12 cellular contexts compared by ENCODE assay signal in genomic region chr7:100214356-100214755, GRCh38. TPM values are rescaled to one million over a fixed set of nuclear protein-coding genes. Genes with fewer than 3 reads are reported as not detected.
DNase-seq lines count a peak whose midpoint lies in the region; ATAC-seq, FAIRE-seq and TF ChIP-seq lines count a peak whose summit lies in the region.
"Not testable (repeated sequence)": the region's sequence is repeated elsewhere in the genome, so short reads cannot be mapped to it uniquely, and the experiment has no call there.
"Had no signal": no experiment of that assay in that cellular context is flagged by ENCODE, and none has a peak within 500 bp of the region (broad histone marks: within the 10 kb centered on the region; RNA-seq: fewer than 3 reads in every experiment).

No MANE protein-coding gene starts in this region.

- H3K36me3 ChIP-seq in CD4-positive, alpha-beta memory T cell (ENCODE audit: insufficient read depth, low read length); OCI-LY7 (ENCODE audit: insufficient read depth, low read length); GM12878 (ENCODE audit: control insufficient read depth in 2 of 2, insufficient read depth in 2 of 2, low read length in 1 of 2); mucosa of descending colon (ENCODE audit: low read depth): not testable (repeated sequence)

- TF ChIP-seq CTCF in OCI-LY7 (conservative IDR thresholded peaks at IDR 0.05; ENCODE audit: low read length) (peak; percentile 53), GM12878 (IDR thresholded peaks at IDR 0.05 in 2 of 3, conservative IDR thresholded peaks at IDR 0.05 in 1 of 3; ENCODE audit: control insufficient read depth in 2 of 3, extremely low read depth in 1 of 3, insufficient read depth in 1 of 3, low read depth in 3 of 3, low read length in 3 of 3) (peak in 1 of 3 experiments; percentile 8; a peak in 1 of 6 replicates)
- TF ChIP-seq CTCF in mucosa of descending colon (IDR thresholded peaks at IDR 0.05) = not testable (repeated sequence)

- not testable (repeated sequence) for H3K9me2 ChIP-seq in OCI-LY7 (ENCODE audit: insufficient read depth, low read length)

- POLR2A ChIA-PET in CD4-positive, alpha-beta memory T cell (lab: Charles Lee; ENCODE audit: partially characterized antibody); OCI-LY7 (lab: Charles Lee); activated CD4-positive, alpha-beta T cell treated with anti-CD3 and anti-CD28 coated beads, Interleukin-2, amount 10 ng/mL, durations not matched to agents 7 days and 5 days (lab: Charles Lee): not testable (repeated sequence)
- POLR2A ChIA-PET in GM12878 (lab: Charles Lee) = interaction anchor here (1.4 to 8.3 kb wide), 2 partner anchors 14 to 24 kb away, joined by 4 to 86 read pairs; no protein-coding TSS in a partner anchor

- peak overlapping the region; percentile 26; the same call in 1 of the 2 replicates for H3K4me2 ChIP-seq in OCI-LY7 (ENCODE audit: low read length)
- H3K4me2 ChIP-seq in GM12878 (ENCODE audit: control insufficient read depth, insufficient read depth) = not testable (repeated sequence)

- TF ChIP-seq RAD21 in GM12878 (IDR thresholded peaks at IDR 0.05; ENCODE audit: insufficient read depth, low read depth, low read length) = 0 out of 2 replicates have a peak, but pooled peaks have one; percentile 6

- peaks cover 42 to 67% (median 51%) of the 10 kb centered on the region in 4 donors for H3K4me1 Mint-ChIP-seq in CD4-positive, alpha-beta memory T cell
- peaks cover 79% of the 10 kb centered on the region for H3K4me1 Mint-ChIP-seq in activated CD4-positive, alpha-beta T cell treated with anti-CD3 and anti-CD28 coated beads, Interleukin-2, amount 10 ng/mL, durations not matched to agents 7 days and 5 days
- peaks cover 83% of the 10 kb centered on the region for H3K4me1 Mint-ChIP-seq in stimulated activated naive CD8-positive, alpha-beta T cell treated with anti-CD3 and anti-CD28 coated beads, Interleukin-15, Interleukin-2, amounts not matched to agents 100 ng/mL and 50 ng/mL, for 24 hours (ENCODE audit: low read depth)

- not testable (repeated sequence) for DNase-seq in CD4-positive, alpha-beta memory T cell; activated CD4-positive, alpha-beta T cell treated with anti-CD3 and anti-CD28 coated beads, Interleukin-2, amount 10 ng/mL, durations not matched to agents 7 days and 5 days; GM12878 (ENCODE audit: low read depth, low spot score)
- peak; percentile 71 for DNase-seq in OCI-LY7 (ENCODE audit: low spot score)
- DNase-seq in mucosa of descending colon = peak in 2 of 3 donors; percentile 64 to 71

- not testable (repeated sequence) for H3K9ac ChIP-seq in GM12878 (ENCODE audit: control insufficient read depth, insufficient read depth, low read length)

- not testable (repeated sequence) for H3K9me3 Mint-ChIP-seq in CD4-positive, alpha-beta memory T cell; activated CD4-positive, alpha-beta T cell treated with anti-CD3 and anti-CD28 coated beads, Interleukin-2, amount 10 ng/mL, durations not matched to agents 7 days and 5 days; stimulated activated naive CD8-positive, alpha-beta T cell treated with anti-CD3 and anti-CD28 coated beads, Interleukin-15, Interleukin-2, amounts not matched to agents 100 ng/mL and 50 ng/mL, for 24 hours

- H4K20me1 ChIP-seq in OCI-LY7 (ENCODE audit: insufficient read depth, low read length); GM12878 (ENCODE audit: control insufficient read depth, insufficient read depth): not testable (repeated sequence)

- not testable (repeated sequence) for H3K36me3 Mint-ChIP-seq in CD4-positive, alpha-beta memory T cell; stimulated activated naive CD8-positive, alpha-beta T cell treated with anti-CD3 and anti-CD28 coated beads, Interleukin-15, Interleukin-2, amounts not matched to agents 100 ng/mL and 50 ng/mL, for 24 hours (ENCODE audit: low read depth)
- peaks cover 23% of the 10 kb centered on the region for H3K36me3 Mint-ChIP-seq in activated CD4-positive, alpha-beta T cell treated with anti-CD3 and anti-CD28 coated beads, Interleukin-2, amount 10 ng/mL, durations not matched to agents 7 days and 5 days (ENCODE audit: low read depth)

- not testable (repeated sequence) for H3K4me3 ChIP-seq in CD4-positive, alpha-beta memory T cell (ENCODE audit: low read length in 2 of 2); OCI-LY7 (ENCODE audit: low read depth, low read length, poor library complexity, severe bottlenecking); GM12878; mucosa of descending colon

- not testable (repeated sequence) for H3K27ac ChIP-seq in CD4-positive, alpha-beta memory T cell (ENCODE audit: low read depth, low read length)
- H3K27ac ChIP-seq in OCI-LY7 (ENCODE audit: low read depth, low read length, poor library complexity, severe bottlenecking) (peak overlapping the region; percentile 96), GM12878 (ENCODE audit: control insufficient read depth, insufficient read depth) (peak overlapping the region; percentile 37; the same call in 1 of the 2 replicates)

- CTCF ChIA-PET in CD4-positive, alpha-beta memory T cell (lab: Charles Lee; ENCODE audit: partially characterized antibody); OCI-LY7 (lab: Charles Lee; ENCODE audit: unreplicated experiment); activated CD4-positive, alpha-beta T cell treated with anti-CD3 and anti-CD28 coated beads, Interleukin-2, amount 10 ng/mL, durations not matched to agents 7 days and 5 days (lab: Charles Lee): not testable (repeated sequence)
- CTCF ChIA-PET in GM12878 (lab: Yijun Ruan, JAX) = interaction anchor here (1.0 to 8.3 kb wide), 4 partner anchors 12 to 25 kb away, joined by 3 to 113 read pairs (median 32); no protein-coding TSS in a partner anchor

- not testable (repeated sequence) for H3K27me3 ChIP-seq in CD4-positive, alpha-beta memory T cell (ENCODE audit: insufficient read depth, low read length); GM12878 (replicated peaks in 1 of 2; ENCODE audit: control insufficient read depth in 2 of 2, insufficient read depth in 2 of 2, low read length in 1 of 2)

- H2AFZ ChIP-seq in OCI-LY7 (ENCODE audit: low read length); GM12878 (ENCODE audit: control insufficient read depth, low read depth, low read length): not testable (repeated sequence)

- not testable (repeated sequence) for FAIRE-seq in GM12878 (lab: Jason Lieb, UNC)

- TF ChIP-seq EP300 in GM12878 (IDR thresholded peaks at IDR 0.05; ENCODE audit: borderline replicate concordance in 1 of 2, control insufficient read depth in 1 of 2, low read depth in 2 of 2, low read length in 2 of 2) = not testable (repeated sequence)

- not testable (repeated sequence) for H3K4me3 Mint-ChIP-seq in CD4-positive, alpha-beta memory T cell; activated CD4-positive, alpha-beta T cell treated with anti-CD3 and anti-CD28 coated beads, Interleukin-2, amount 10 ng/mL, durations not matched to agents 7 days and 5 days; stimulated activated naive CD8-positive, alpha-beta T cell treated with anti-CD3 and anti-CD28 coated beads, Interleukin-15, Interleukin-2, amounts not matched to agents 100 ng/mL and 50 ng/mL, for 24 hours

- WGBS in GM12878 (ENCODE audit: insufficient coverage, insufficient replicate concordance, low lambda C conversion rate, missing lambda C conversion rate) = 61% methylated on average over 5 of the region's 5 CpGs

- RAD21 ChIA-PET in GM12878 (lab: Charles Lee; ENCODE audit: unreplicated experiment) = interaction anchor here (1.0 to 5.8 kb wide), 5 partner anchors 14 to 82 kb away, joined by 3 to 49 read pairs (median 5); no protein-coding TSS in a partner anchor

- not testable (repeated sequence) for H3K79me2 ChIP-seq in OCI-LY7 (ENCODE audit: insufficient read depth, low read depth, low read length)
- peaks cover 19% of the 10 kb centered on the region for H3K79me2 ChIP-seq in GM12878 (ENCODE audit: control insufficient read depth, insufficient read depth, low read length)

- H3K4me1 ChIP-seq in CD4-positive, alpha-beta memory T cell (ENCODE audit: insufficient read depth, low read length) = peaks cover 44% of the 10 kb centered on the region
- peaks cover 89% of the 10 kb centered on the region for H3K4me1 ChIP-seq in OCI-LY7 (ENCODE audit: insufficient read depth, low read length, poor library complexity, severe bottlenecking)
- H3K4me1 ChIP-seq in GM12878 (ENCODE audit: control insufficient read depth, insufficient read depth, low read length) = peaks cover 75% of the 10 kb centered on the region
- H3K4me1 ChIP-seq in mucosa of descending colon (ENCODE audit: low read depth) = peaks cover 14% of the 10 kb centered on the region

- SMC1A ChIA-PET in GM12878 (lab: Charles Lee; ENCODE audit: uncharacterized antibody, unreplicated experiment) = interaction anchor here (2.1 to 14.7 kb wide), 2 partner anchors 25 to 82 kb away, joined by 5 to 140 read pairs; no protein-coding TSS in a partner anchor

- in situ Hi-C loops in GM12878 (cut with MboI) = not testable (repeated sequence)

- TF ChIP-seq POLR2A in GM12878 (IDR thresholded peaks at IDR 0.05; ENCODE audit: low read depth, low read length) = not testable (repeated sequence)

- ATAC-seq in GM12878 = peak; percentile 14
- ATAC-seq in mucosa of descending colon = peak; percentile 86

- intact Hi-C loops in CD4-positive, alpha-beta memory T cell (cut with micrococcal nuclease) = loop anchor here (5.0 kb wide), 1 partner anchor 37 kb away; the partner anchor contains the start of genes GPC2 and STAG3
- intact Hi-C loops in OCI-LY7 (cut with micrococcal nuclease; ENCODE audit: unreplicated experiment); GM12878 (cut with micrococcal nuclease; ENCODE audit: unreplicated experiment): not testable (repeated sequence)
- intact Hi-C loops in mucosa of descending colon (cut with DNase I, micrococcal nuclease) = loop anchor here (5.0 to 10.0 kb wide), 2 partner anchors 80 to 82 kb away; no protein-coding TSS in a partner anchor

- not testable (repeated sequence) for H3K9me3 ChIP-seq in CD4-positive, alpha-beta memory T cell (ENCODE audit: control insufficient read depth in 1 of 2, low read length in 2 of 2); OCI-LY7 (ENCODE audit: low read length); GM12878 (replicated peaks; ENCODE audit: control insufficient read depth, insufficient read depth, low read length); mucosa of descending colon

- H3K27me3 Mint-ChIP-seq in CD4-positive, alpha-beta memory T cell; activated CD4-positive, alpha-beta T cell treated with anti-CD3 and anti-CD28 coated beads, Interleukin-2, amount 10 ng/mL, durations not matched to agents 7 days and 5 days; stimulated activated naive CD8-positive, alpha-beta T cell treated with anti-CD3 and anti-CD28 coated beads, Interleukin-15, Interleukin-2, amounts not matched to agents 100 ng/mL and 50 ng/mL, for 24 hours: not testable (repeated sequence)

- peak overlapping the region in 6 of 7 donors; percentile 35 to 88 (median 64) for H3K27ac Mint-ChIP-seq in CD4-positive, alpha-beta memory T cell
- peak overlapping the region; percentile 71 for H3K27ac Mint-ChIP-seq in activated CD4-positive, alpha-beta T cell treated with anti-CD3 and anti-CD28 coated beads, Interleukin-2, amount 10 ng/mL, durations not matched to agents 7 days and 5 days
- peak overlapping the region; percentile 38 for H3K27ac Mint-ChIP-seq in stimulated activated naive CD8-positive, alpha-beta T cell treated with anti-CD3 and anti-CD28 coated beads, Interleukin-15, Interleukin-2, amounts not matched to agents 100 ng/mL and 50 ng/mL, for 24 hours

- BruUV-seq in OCI-LY7 (replicated peaks; lab: Mats Ljungman, UMichigan); GM12878 (replicated peaks; lab: Mats Ljungman, UMichigan): not testable (repeated sequence)

RNA-seq across cellular contexts. Expression of gene PVRIG, which starts 5.4 kb away (rescaled TPM):
- 10 to 100 TPM; 77.4 to 85.2 TPM for total RNA-seq in CD4-positive, alpha-beta memory T cell
- 10 to 100 TPM; 68.2 to 87.3 TPM for polyA plus RNA-seq in CD4-positive, alpha-beta memory T cell
- total RNA-seq in OCI-LY7 (2014; rRNA removed; shearing (Covaris generic)) = 61.5 and 83.3 TPM in 2 replicates
- total RNA-seq in OCI-LY7 (2022) (86.6 and 99.4 TPM in 2 replicates), GM12878 (2014; rRNA removed) (25.6 and 29.8 TPM in 2 replicates), GM12878 (2014; rRNA removed; fragmentation: Illumina TruSeq; extraction: Trizol) (5.2 and 7.7 TPM in 2 replicates), GM12878 (2021) (27.4 and 27.7 TPM in 2 replicates), mucosa of descending colon (1 to 10 TPM in 1 of 3 donors, under 1 TPM in 1, not detected in 1; 0.76 to 1.4 TPM)
- 10 to 100 TPM; 61.2 to 66.6 TPM for total RNA-seq in activated CD4-positive, alpha-beta T cell treated with anti-CD3 and anti-CD28 coated beads, Interleukin-2, amount 10 ng/mL, durations not matched to agents 7 days and 5 days
- total RNA-seq in GM12878 (2013; cell fraction: nucleolus; rRNA removed) = 20.3 and 21.7 TPM in 2 replicates
- polyA plus RNA-seq in GM12878 (2011; ENCODE audit: low read depth) = 3.7 TPM
- polyA plus RNA-seq in GM12878 (2011; rRNA removed) (3.1 and 8.4 TPM in 2 replicates), GM12878 (2014; fragmentation: Illumina TruSeq; extraction: Trizol) (0.38 and 3.9 TPM in 2 replicates), GM12878 (2014; fragmentation: Nextera tagmentation; extraction: Ambion mirVana) (1 to 10 TPM; 1.3 to 3.6 TPM), GM12878 (2014; rRNA removed) (39.4 and 41.4 TPM in 2 replicates), GM12878 (2016; fragmentation: Nextera tagmentation; extraction: Ambion mirVana) (10 to 100 TPM; 43.9 to 44.0 TPM)
- polyA plus RNA-seq in GM12878 (2011; cell fraction: cytosol; rRNA removed) = 14.7 and 23.1 TPM in 2 replicates
- polyA plus RNA-seq in GM12878 (2011; cell fraction: nucleus; rRNA removed) = 21.8 and 23.1 TPM in 2 replicates
- polyA plus RNA-seq in GM12878 (2012) = 13.9 and 14.6 TPM in 2 replicates
- polyA minus RNA-seq in GM12878 (2011; rRNA and poly(A)+ RNA removed) = 1.7 and 6.8 TPM in 2 replicates
- polyA minus RNA-seq in GM12878 (2011; cell fraction: cytosol; rRNA and poly(A)+ RNA removed) = 5.3 and 7.0 TPM in 2 replicates
- polyA minus RNA-seq in GM12878 (2011; cell fraction: nucleus; rRNA and poly(A)+ RNA removed) = 10.0 and 16.9 TPM in 2 replicates
- total RNA-seq: A673, epithelial cell of proximal tubule, foreskin keratinocyte, G401, Right ventricle myocardium superior had no signal
- polyA plus RNA-seq: foreskin keratinocyte had no signal

RNA-seq across cellular contexts. Expression of gene STAG3, which starts 36.6 kb away (rescaled TPM):
- total RNA-seq in CD4-positive, alpha-beta memory T cell = 1 to 10 TPM; 6.5 to 7.7 TPM
- polyA plus RNA-seq in CD4-positive, alpha-beta memory T cell = 1 to 10 TPM; 1.6 to 3.7 TPM
- 56.1 and 82.8 TPM in 2 replicates for total RNA-seq in OCI-LY7 (2014; rRNA removed; shearing (Covaris generic))
- total RNA-seq in OCI-LY7 (2022) (70.2 and 79.2 TPM in 2 replicates), GM12878 (2014; rRNA removed) (101 and 122 TPM in 2 replicates), GM12878 (2014; rRNA removed; fragmentation: Illumina TruSeq; extraction: Trizol) (123 and 133 TPM in 2 replicates), GM12878 (2021) (78.7 and 81.7 TPM in 2 replicates), mucosa of descending colon (1 to 10 TPM; 2.4 to 6.4 (median 2.8) TPM)
- 10 to 100 TPM; 24.2 to 24.7 TPM for total RNA-seq in activated CD4-positive, alpha-beta T cell treated with anti-CD3 and anti-CD28 coated beads, Interleukin-2, amount 10 ng/mL, durations not matched to agents 7 days and 5 days
- total RNA-seq in GM12878 (2013; cell fraction: nucleolus; rRNA removed) = 33.8 and 37.8 TPM in 2 replicates
- polyA plus RNA-seq in GM12878 (2011; ENCODE audit: low read depth) = 221 TPM
- polyA plus RNA-seq in GM12878 (2011; rRNA removed) (73.0 and 90.4 TPM in 2 replicates), GM12878 (2014; fragmentation: Illumina TruSeq; extraction: Trizol) (178 and 192 TPM in 2 replicates), GM12878 (2014; fragmentation: Nextera tagmentation; extraction: Ambion mirVana) (100 to 1,000 TPM; 281 to 306 TPM), GM12878 (2014; rRNA removed) (112 and 153 TPM in 2 replicates), GM12878 (2016; fragmentation: Nextera tagmentation; extraction: Ambion mirVana) (100 to 1,000 TPM; 112 to 116 TPM)
- 47.6 and 55.0 TPM in 2 replicates for polyA plus RNA-seq in GM12878 (2011; cell fraction: cytosol; rRNA removed)
- 22.6 and 31.0 TPM in 2 replicates for polyA plus RNA-seq in GM12878 (2011; cell fraction: nucleus; rRNA removed)
- polyA plus RNA-seq in GM12878 (2012) = 158 and 173 TPM in 2 replicates
- polyA minus RNA-seq in GM12878 (2011; rRNA and poly(A)+ RNA removed) = 14.5 and 19.5 TPM in 2 replicates
- 5.3 and 6.7 TPM in 2 replicates for polyA minus RNA-seq in GM12878 (2011; cell fraction: cytosol; rRNA and poly(A)+ RNA removed)
- 12.2 and 15.6 TPM in 2 replicates for polyA minus RNA-seq in GM12878 (2011; cell fraction: nucleus; rRNA and poly(A)+ RNA removed)
- total RNA-seq: ascending aorta had no signal

RNA-seq across cellular contexts. Expression of gene GPC2, which starts 37.2 kb away (rescaled TPM):
- 10 to 100 TPM; 11.8 to 12.5 TPM for total RNA-seq in CD4-positive, alpha-beta memory T cell
- polyA plus RNA-seq in CD4-positive, alpha-beta memory T cell = under 1 TPM in 1 of 2 donors, not detected in 1; 0.73 TPM
- 20.2 and 33.2 TPM in 2 replicates for total RNA-seq in OCI-LY7 (2014; rRNA removed; shearing (Covaris generic))
- total RNA-seq in OCI-LY7 (2022) (23.2 and 31.7 TPM in 2 replicates), GM12878 (2014; rRNA removed) (3.0 and 3.9 TPM in 2 replicates), GM12878 (2014; rRNA removed; fragmentation: Illumina TruSeq; extraction: Trizol) (0.85 and 0.92 TPM in 2 replicates), GM12878 (2021) (3.9 and 5.1 TPM in 2 replicates), mucosa of descending colon (1 to 10 TPM; 3.4 to 6.2 (median 5.1) TPM)
- total RNA-seq in activated CD4-positive, alpha-beta T cell treated with anti-CD3 and anti-CD28 coated beads, Interleukin-2, amount 10 ng/mL, durations not matched to agents 7 days and 5 days = 10 to 100 TPM; 13.9 to 20.9 TPM
- 4.9 and 6.6 TPM in 2 replicates for total RNA-seq in GM12878 (2013; cell fraction: nucleolus; rRNA removed)
- polyA plus RNA-seq in GM12878 (2011; ENCODE audit: low read depth) = 1.6 TPM
- polyA plus RNA-seq in GM12878 (2011; rRNA removed) (0.45 and 0.65 TPM in 2 replicates), GM12878 (2014; fragmentation: Illumina TruSeq; extraction: Trizol) (0.24 and 0.98 TPM in 2 replicates), GM12878 (2014; fragmentation: Nextera tagmentation; extraction: Ambion mirVana) (under 1 TPM; 0.19 to 0.24 TPM), GM12878 (2014; rRNA removed) (4.3 and 6.3 TPM in 2 replicates), GM12878 (2016; fragmentation: Nextera tagmentation; extraction: Ambion mirVana) (under 1 TPM; 0.48 to 0.68 TPM)
- 1.0 and 1.7 TPM in 2 replicates for polyA plus RNA-seq in GM12878 (2011; cell fraction: cytosol; rRNA removed)
- 4.8 and 5.6 TPM in 2 replicates for polyA plus RNA-seq in GM12878 (2011; cell fraction: nucleus; rRNA removed)
- polyA plus RNA-seq in GM12878 (2012) = 1.3 and 1.4 TPM in 2 replicates
- polyA minus RNA-seq in GM12878 (2011; rRNA and poly(A)+ RNA removed) = 0.22 and 1.0 TPM in 2 replicates
- 0.83 and 1.7 TPM in 2 replicates for polyA minus RNA-seq in GM12878 (2011; cell fraction: cytosol; rRNA and poly(A)+ RNA removed)
- 2.4 and 3.5 TPM in 2 replicates for polyA minus RNA-seq in GM12878 (2011; cell fraction: nucleus; rRNA and poly(A)+ RNA removed)
- total RNA-seq: ascending aorta had no signal

RNA-seq across cellular contexts. Expression of gene GAL3ST4, which starts 45.9 kb away (rescaled TPM):
- 1 to 10 TPM; 8.0 to 8.9 TPM for total RNA-seq in CD4-positive, alpha-beta memory T cell
- 1 to 10 TPM; 2.3 to 5.0 TPM for polyA plus RNA-seq in CD4-positive, alpha-beta memory T cell
- total RNA-seq in OCI-LY7 (2014; rRNA removed; shearing (Covaris generic)) = 3.9 and 4.6 TPM in 2 replicates
- 5.2 and 6.1 TPM in 2 replicates for total RNA-seq in OCI-LY7 (2022)
- total RNA-seq in activated CD4-positive, alpha-beta T cell treated with anti-CD3 and anti-CD28 coated beads, Interleukin-2, amount 10 ng/mL, durations not matched to agents 7 days and 5 days = 10 to 100 TPM; 14.2 to 15.6 TPM
- total RNA-seq in GM12878 (2013; cell fraction: nucleolus; rRNA removed) = 1.4 and 2.9 TPM in 2 replicates
- 0.98 and 1.1 TPM in 2 replicates for total RNA-seq in GM12878 (2014; rRNA removed)
- total RNA-seq in GM12878 (2014; rRNA removed; fragmentation: Illumina TruSeq; extraction: Trizol) = 0.83 and 1.1 TPM in 2 replicates
- total RNA-seq in GM12878 (2021) = 1.3 and 2.0 TPM in 2 replicates
- polyA plus RNA-seq in GM12878 (2011; ENCODE audit: low read depth) = 1.2 TPM
- 0.66 and 1.2 TPM in 2 replicates for polyA plus RNA-seq in GM12878 (2011; rRNA removed)
- polyA plus RNA-seq in GM12878 (2011; cell fraction: cytosol; rRNA removed) = 1.6 and 2.1 TPM in 2 replicates
- 2.6 and 2.7 TPM in 2 replicates for polyA plus RNA-seq in GM12878 (2011; cell fraction: nucleus; rRNA removed)
- 2.2 and 2.5 TPM in 2 replicates for polyA plus RNA-seq in GM12878 (2012)
- 1.6 and 2.3 TPM in 2 replicates for polyA plus RNA-seq in GM12878 (2014; fragmentation: Illumina TruSeq; extraction: Trizol)
- polyA plus RNA-seq in GM12878 (2014; fragmentation: Nextera tagmentation; extraction: Ambion mirVana) = under 1 TPM; 0.29 to 0.55 TPM
- polyA plus RNA-seq in GM12878 (2014; rRNA removed) = 2.8 TPM in 2 replicates
- 1 to 10 TPM; 4.9 to 6.1 TPM for polyA plus RNA-seq in GM12878 (2016; fragmentation: Nextera tagmentation; extraction: Ambion mirVana)
- 0.88 and 1.3 TPM in 2 replicates for polyA minus RNA-seq in GM12878 (2011; rRNA and poly(A)+ RNA removed)
- 0.73 and 1.5 TPM in 2 replicates for polyA minus RNA-seq in GM12878 (2011; cell fraction: cytosol; rRNA and poly(A)+ RNA removed)
- polyA minus RNA-seq in GM12878 (2011; cell fraction: nucleus; rRNA and poly(A)+ RNA removed) = 0.36 and 0.67 TPM in 2 replicates
- 1 to 10 TPM; 5.4 to 8.0 (median 6.1) TPM for total RNA-seq in mucosa of descending colon

RNA-seq across cellular contexts. Expression of gene TRAPPC14, which starts 55.8 kb away (rescaled TPM):
- total RNA-seq in CD4-positive, alpha-beta memory T cell = 10 to 100 TPM; 68.7 to 73.0 TPM
- polyA plus RNA-seq in CD4-positive, alpha-beta memory T cell = 1 to 10 TPM; 1.4 to 5.5 TPM
- total RNA-seq in OCI-LY7 (2014; rRNA removed; shearing (Covaris generic)) = 30.6 and 38.8 TPM in 2 replicates
- 41.6 and 49.9 TPM in 2 replicates for total RNA-seq in OCI-LY7 (2022)
- total RNA-seq in activated CD4-positive, alpha-beta T cell treated with anti-CD3 and anti-CD28 coated beads, Interleukin-2, amount 10 ng/mL, durations not matched to agents 7 days and 5 days = 10 to 100 TPM; 54.0 to 54.6 TPM
- total RNA-seq in GM12878 (2013; cell fraction: nucleolus; rRNA removed) = 15.4 and 27.3 TPM in 2 replicates
- total RNA-seq in GM12878 (2014; rRNA removed) = 17.3 and 18.2 TPM in 2 replicates
- total RNA-seq in GM12878 (2014; rRNA removed; fragmentation: Illumina TruSeq; extraction: Trizol) = 7.5 and 7.6 TPM in 2 replicates
- total RNA-seq in GM12878 (2021) = 22.3 and 24.7 TPM in 2 replicates
- 10.8 TPM for polyA plus RNA-seq in GM12878 (2011; ENCODE audit: low read depth)
- polyA plus RNA-seq in GM12878 (2011; rRNA removed) = 1.8 and 4.2 TPM in 2 replicates
- 5.4 and 6.4 TPM in 2 replicates for polyA plus RNA-seq in GM12878 (2011; cell fraction: cytosol; rRNA removed)
- polyA plus RNA-seq in GM12878 (2011; cell fraction: nucleus; rRNA removed) = 52.5 and 85.1 TPM in 2 replicates
- 10.9 and 15.1 TPM in 2 replicates for polyA plus RNA-seq in GM12878 (2012)
- 7.5 and 10.8 TPM in 2 replicates for polyA plus RNA-seq in GM12878 (2014; fragmentation: Illumina TruSeq; extraction: Trizol)
- polyA plus RNA-seq in GM12878 (2014; fragmentation: Nextera tagmentation; extraction: Ambion mirVana) = 1 to 10 TPM in 1 of 2 experiments, under 1 TPM in 1; 0.21 to 1.3 TPM
- polyA plus RNA-seq in GM12878 (2014; rRNA removed) = 17.3 and 22.3 TPM in 2 replicates
- 1 to 10 TPM; 7.3 TPM for polyA plus RNA-seq in GM12878 (2016; fragmentation: Nextera tagmentation; extraction: Ambion mirVana)
- 2.6 and 8.6 TPM in 2 replicates for polyA minus RNA-seq in GM12878 (2011; rRNA and poly(A)+ RNA removed)
- polyA minus RNA-seq in GM12878 (2011; cell fraction: cytosol; rRNA and poly(A)+ RNA removed) = 1.7 and 3.1 TPM in 2 replicates
- polyA minus RNA-seq in GM12878 (2011; cell fraction: nucleus; rRNA and poly(A)+ RNA removed) = 15.1 and 23.3 TPM in 2 replicates
- total RNA-seq in mucosa of descending colon = 10 to 100 TPM; 36.7 to 78.9 (median 49.0) TPM
